8 cellular contexts compared by ENCODE assay signal in genomic region chr3:48232734-48233133, GRCh38. TPM values are rescaled to one million over a fixed set of nuclear protein-coding genes. Genes with fewer than 3 reads are reported as not detected.
DNase-seq lines count a peak whose midpoint lies in the region; ATAC-seq and TF ChIP-seq lines count a peak whose summit lies in the region.

No MANE protein-coding gene starts in this region.

- H3K27ac ChIP-seq in OCI-LY1 (ENCODE audit: low read depth, low read length, poor library complexity, severe bottlenecking): no peak overlapping the region

- H3K27me3 ChIP-seq in OCI-LY1 (ENCODE audit: insufficient read depth, low read length): no peaks in the 10 kb centered on the region

- H3F3A ChIP-seq in OCI-LY1 (ENCODE audit: insufficient read depth, low read length): no peaks in the 10 kb centered on the region

- no peaks in the 10 kb centered on the region for H3K79me2 ChIP-seq in OCI-LY1 (ENCODE audit: insufficient read depth, low read length)

- no peak overlapping the region; the same call in 1 of the 2 replicates for H3K9ac ChIP-seq in OCI-LY1 (ENCODE audit: low read length)

- H3K36me3 Mint-ChIP-seq in nephron (ENCODE audit: low read depth): no peaks in the 10 kb centered on the region

- peak; percentile 3 for DNase-seq in DMS153 treated with DMSO at 0.1 percent for 48 hours (lab: John Stamatoyannopoulos, UW; ENCODE audit: unreplicated experiment)
- no peak for DNase-seq in DMS153 (lab: John Stamatoyannopoulos, UW)
- DNase-seq in HK-2 (ENCODE audit: unreplicated experiment): peak; percentile 28
- peak; percentile 40 for DNase-seq in activated T-cell treated with anti-CD3 and anti-CD28 coated beads for 1 hour (ENCODE audit: low read depth)
- DNase-seq in stimulated activated naive CD4-positive, alpha-beta T cell treated with Interleukin-2 at 50 U/mL for 16 hours (lab: John Stamatoyannopoulos, UW): peak; percentile 40

- H3K36me3 ChIP-seq in OCI-LY1 (ENCODE audit: insufficient read depth, low read length): no peaks in the 10 kb centered on the region

- H3K4me3 Mint-ChIP-seq in nephron: no peak overlapping the region

- H3K9me3 ChIP-seq in OCI-LY1 (ENCODE audit: low read length): no peaks in the 10 kb centered on the region

- H3K9me2 ChIP-seq in OCI-LY1 (ENCODE audit: low read depth, low read length): no peaks in the 10 kb centered on the region

- peaks cover 6% of the 10 kb centered on the region for H3K9me3 Mint-ChIP-seq in nephron

- peaks cover 7% of the 10 kb centered on the region for H3K4me1 Mint-ChIP-seq in nephron

- peak overlapping the region; percentile 32; the same call in 1 of the 2 replicates for H2AFZ ChIP-seq in OCI-LY1 (ENCODE audit: low read length)

- peak overlapping the region in 1 of 3 experiments; percentile 54 for H3K27ac Mint-ChIP-seq in nephron

- H3K27me3 Mint-ChIP-seq in nephron (ENCODE audit: low read depth): no peaks in the 10 kb centered on the region

- TF ChIP-seq CTCF in OCI-LY1 (IDR thresholded peaks at IDR 0.05; ENCODE audit: low read length) (peak; percentile 94), nephron (IDR thresholded peaks at IDR 0.05; ENCODE audit: unreplicated experiment in 3 of 3) (peak; percentile 45 to 55 (median 50))

- H4K20me1 ChIP-seq in OCI-LY1 (ENCODE audit: insufficient read depth, low read length): no peaks in the 10 kb centered on the region

- H3K4me2 ChIP-seq in OCI-LY1 (ENCODE audit: low read length): peak overlapping the region; percentile 50

- H3K4me3 ChIP-seq in OCI-LY1 (ENCODE audit: low read depth, low read length, poor library complexity, severe bottlenecking): peak overlapping the region; percentile 29

- peaks cover 40% of the 10 kb centered on the region for H3K4me1 ChIP-seq in OCI-LY1 (ENCODE audit: insufficient read depth, low read length, severe bottlenecking)

- ATAC-seq in esophagus mucosa: peak; percentile 68

RNA-seq across cellular contexts. Expression of gene ZNF589, which starts 8.2 kb away (rescaled TPM):
- 6.9 TPM for total RNA-seq in esophagus mucosa

RNA-seq across cellular contexts. Expression of gene CAMP, which starts 9.4 kb away (rescaled TPM):
- not detected for total RNA-seq in esophagus mucosa

RNA-seq across cellular contexts. Expression of gene CDC25A, which starts 44.5 kb away (rescaled TPM):
- total RNA-seq in esophagus mucosa: 3.8 TPM
